ENCODE assay signal across 1 cellular context in genomic region chr10:60757422-60757895, GRCh38.
TF ChIP-seq lines count a peak whose summit lies in the region.

No MANE protein-coding gene starts in this region.

TF ChIP-seq in H1, 55 proteins besides CTCF, POLR2A, EP300 and RAD21:
- TF ChIP-seq, protein P1, sequence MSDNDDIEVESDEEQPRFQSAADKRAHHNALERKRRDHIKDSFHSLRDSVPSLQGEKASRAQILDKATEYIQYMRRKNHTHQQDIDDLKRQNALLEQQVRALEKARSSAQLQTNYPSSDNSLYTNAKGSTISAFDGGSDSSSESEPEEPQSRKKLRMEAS (IDR thresholded peaks at IDR 0.05): no peak
- TF ChIP-seq, protein P2, sequence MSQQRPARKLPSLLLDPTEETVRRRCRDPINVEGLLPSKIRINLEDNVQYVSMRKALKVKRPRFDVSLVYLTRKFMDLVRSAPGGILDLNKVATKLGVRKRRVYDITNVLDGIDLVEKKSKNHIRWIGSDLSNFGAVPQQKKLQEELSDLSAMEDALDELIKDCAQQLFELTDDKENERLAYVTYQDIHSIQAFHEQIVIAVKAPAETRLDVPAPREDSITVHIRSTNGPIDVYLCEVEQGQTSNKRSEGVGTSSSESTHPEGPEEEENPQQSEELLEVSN (IDR thresholded peaks at IDR 0.05): no peak
- TF ChIP-seq SAP30 (IDR thresholded peaks at IDR 0.05; ENCODE audit: insufficient read depth, insufficient replicate concordance, low read length) (no peak), RXRA (IDR thresholded peaks at IDR 0.05; ENCODE audit: insufficient read depth, low read depth, low read length) (no peak), SIRT6 (IDR thresholded peaks at IDR 0.05; ENCODE audit: low read length) (no peak), SP1 (IDR thresholded peaks at IDR 0.05; ENCODE audit: low read depth, low read length) (no peak), TEAD4 (IDR thresholded peaks at IDR 0.05; ENCODE audit: low read depth, low read length) (no peak), ATF2 (IDR thresholded peaks at IDR 0.05; ENCODE audit: low read length) (no peak), CHD1 (IDR thresholded peaks at IDR 0.05; ENCODE audit: low read depth, low read length) (no peak), KDM5A (IDR thresholded peaks at IDR 0.05; ENCODE audit: low read length) (no peak)
